ENCODE assay signal across 20 cellular contexts in the genomic region with DNA sequence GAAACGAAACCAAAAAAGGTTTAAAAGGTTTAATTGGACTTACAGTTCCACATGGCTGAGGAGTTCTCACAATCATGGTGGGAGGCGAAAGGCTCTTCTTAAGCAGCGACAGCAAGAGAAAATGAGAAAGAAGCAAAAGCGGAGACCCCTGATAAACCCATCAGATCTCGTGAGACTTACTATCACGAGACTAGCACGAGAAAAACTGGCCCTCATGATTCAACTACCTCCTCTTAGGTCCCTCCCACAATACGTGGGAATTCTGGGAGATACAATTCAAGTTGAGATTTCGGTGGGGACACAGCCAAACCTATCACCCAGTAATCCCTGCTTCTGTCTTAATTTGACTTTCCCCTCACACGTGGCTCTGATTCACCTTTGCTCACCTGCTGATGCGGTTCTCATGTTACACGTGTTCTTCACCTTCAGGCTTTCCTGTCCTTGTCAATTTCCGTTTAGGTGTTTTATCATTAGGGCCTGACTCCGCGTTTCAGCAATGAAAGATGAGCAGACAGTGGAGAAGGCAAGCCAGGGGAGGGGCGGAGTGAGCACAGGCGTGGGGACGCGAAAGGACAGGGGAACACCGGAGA. TPM values are rescaled to one million over a fixed set of nuclear protein-coding genes. Genes with fewer than 3 reads are reported as not detected.
DNase-seq lines count a peak whose midpoint lies in the region; ATAC-seq and TF ChIP-seq lines count a peak whose summit lies in the region.
"Had no signal": no experiment of that assay in that cellular context is flagged by ENCODE, and none has a peak within 500 bp of the region (broad histone marks: within the 10 kb centered on the region; RNA-seq: fewer than 3 reads in every experiment).

No MANE protein-coding gene starts in this region.

- H2BK120ac ChIP-seq in IMR-90 (ENCODE audit: low read depth, low read length): no peak overlapping the region

- no peak for TF ChIP-seq POLR2A in IMR-90 (IDR thresholded peaks at IDR 0.05; ENCODE audit: low read depth, low read length)

- H3K4ac ChIP-seq in IMR-90 (ENCODE audit: low read depth, low read length): no peak overlapping the region

- TF ChIP-seq CTCF in IMR-90 (conservative IDR thresholded peaks at IDR 0.05; ENCODE audit: low read depth, low read length) (no peak), endothelial cell (IDR thresholded peaks at IDR 0.05; ENCODE audit: unreplicated experiment) (no peak)

- in situ Hi-C loops in IMR-90 (cut with MboI; ENCODE audit: low sequenced_read_pairs): no loop called here

- no peaks in the 10 kb centered on the region for H3K27me3 ChIP-seq in IMR-90 (ENCODE audit: control insufficient read depth, insufficient read depth, low read length)

- no peaks in the 10 kb centered on the region for H4K20me1 ChIP-seq in IMR-90 (ENCODE audit: insufficient read depth, low read length)

- H3K56ac ChIP-seq in IMR-90 (ENCODE audit: extremely low read depth, insufficient read depth, low read length): no peak overlapping the region

- peak overlapping the region; percentile 73; the same call in 1 of the 2 replicates for H2AK5ac ChIP-seq in IMR-90 (ENCODE audit: low read depth, low read length)

- no peak overlapping the region for H4K5ac ChIP-seq in IMR-90 (ENCODE audit: low read depth, low read length)

- H3K79me1 ChIP-seq in IMR-90 (ENCODE audit: low read depth in 1 of 2, low read length in 2 of 2): peaks cover 0 to 12% of the 10 kb centered on the region in 2 experiments; a peak in 3 of 4 replicates

- H3K27ac Mint-ChIP-seq in endothelial cell (ENCODE audit: unreplicated experiment): no peak overlapping the region
- H3K27ac Mint-ChIP-seq: GM23338, T-cell had no signal

- H3K4me3 Mint-ChIP-seq in endothelial cell (ENCODE audit: unreplicated experiment): peak overlapping the region; percentile 79
- H3K4me3 Mint-ChIP-seq: GM23338, T-cell had no signal

- peaks cover 6% of the 10 kb centered on the region for H3K4me1 ChIP-seq in IMR-90 (ENCODE audit: control insufficient read depth, insufficient read depth, low read length)

- H2AFZ ChIP-seq in IMR-90 (replicated peaks; ENCODE audit: low read length, poor library complexity): no peak overlapping the region
- H2AFZ ChIP-seq: GM23338 had no signal

- DNase-seq in CMK (ENCODE audit: low read depth) (peak; percentile 33), IMR-90 (no peak), RPMI7951 (ENCODE audit: low read depth) (peak; percentile 41), endothelial cell (ENCODE audit: low spot score) (no peak), cortex of kidney (lab: John Stamatoyannopoulos, UW) (no peak)
- no peak for DNase-seq in activated effector memory CD4-positive, alpha-beta T cell treated with Interleukin-2 at 50 U/mL for 16 hours
- DNase-seq: COR-L47, NCI-H1048, NCI-H146, NCI-H446, NCI-H69, PC-3, Right ventricle myocardium superior, SK-N-SH, T-cell had no signal

- H3K36me3 Mint-ChIP-seq in endothelial cell (ENCODE audit: low read depth, unreplicated experiment): peaks cover 50% of the 10 kb centered on the region

- H3K18ac ChIP-seq in IMR-90 (ENCODE audit: low read depth, low read length): no peak overlapping the region

- no peaks in the 10 kb centered on the region for H3K9me3 ChIP-seq in IMR-90 (ENCODE audit: control insufficient read depth, insufficient read depth, low read length)

- WGBS in IMR-90 (ENCODE audit: extremely low coverage in 2 of 2, insufficient read length in 1 of 2), 2 experiments: 95% methylated on average over 6 of the region's 20 CpGs; no CpG with 5 or more reads in 1 of the 2 experiments

- H3K9me3 Mint-ChIP-seq in endothelial cell (ENCODE audit: unreplicated experiment): peaks cover 4% of the 10 kb centered on the region

- POLR2A ChIA-PET in IMR-90 (lab: Charles Lee; ENCODE audit: unreplicated experiment): no interaction called here

- H3K36me3 ChIP-seq in IMR-90 (ENCODE audit: control insufficient read depth, insufficient read depth, low read length): peaks cover 1% of the 10 kb centered on the region

- no peak overlapping the region for H3K14ac ChIP-seq in IMR-90 (replicated peaks; ENCODE audit: low read depth, low read length)

- no peak overlapping the region for H2AK9ac ChIP-seq in IMR-90 (replicated peaks; ENCODE audit: low read depth, low read length, poor library complexity)

- dilution Hi-C loops in IMR-90 (cut with HindIII; ENCODE audit: low sequenced_read_pairs, unreplicated experiment): no loop called here

- H3K27ac ChIP-seq in IMR-90 (ENCODE audit: insufficient read depth, low read length): no peak overlapping the region
- H3K27ac ChIP-seq: C4-2B, HL-60 had no signal

- BruUV-seq in IMR-90 (replicated peaks; lab: Mats Ljungman, UMichigan): no TSS peak

- no peaks in the 10 kb centered on the region for H3K4me1 Mint-ChIP-seq in endothelial cell (ENCODE audit: unreplicated experiment)
- H3K4me1 Mint-ChIP-seq: GM23338 had no signal

- intact Hi-C loops in IMR-90 (cut with micrococcal nuclease): no loop called here

- no peak overlapping the region for H3K4me2 ChIP-seq in IMR-90 (ENCODE audit: low read depth, low read length)
- H3K4me2 ChIP-seq: GM23338, SK-N-SH had no signal

- peak overlapping the region; percentile 17; the same call in 1 of the 3 replicates for H2BK15ac ChIP-seq in IMR-90 (ENCODE audit: low read depth, low read length)

- H2BK20ac ChIP-seq in IMR-90 (ENCODE audit: low read depth, low read length): no peak overlapping the region

- H3K23ac ChIP-seq in IMR-90 (ENCODE audit: low read depth, low read length): no peak overlapping the region

- no peak overlapping the region for H4K8ac ChIP-seq in IMR-90 (ENCODE audit: low read depth in 2 of 2, low read length in 2 of 2)

- H3K9me1 ChIP-seq in IMR-90 (ENCODE audit: insufficient read depth, low read length): peaks cover 16% of the 10 kb centered on the region; the same call in 1 of the 2 replicates

- no peak overlapping the region for H3K4me3 ChIP-seq in IMR-90 (ENCODE audit: insufficient read depth, low read depth, low read length)
- H3K4me3 ChIP-seq: GM23338 had no signal

- H3K9ac ChIP-seq in IMR-90 (ENCODE audit: low read depth, low read length): no peak overlapping the region
- H3K9ac ChIP-seq: SK-N-SH had no signal

- ATAC-seq in IMR-90 (ENCODE audit: low read depth) (no peak), GM19455 (IDR thresholded peaks at IDR 0.05; ENCODE audit: unreplicated experiment) (no peak)
- ATAC-seq: GM23338, HCT116, PC-3, T-cell had no signal

- 0 out of 2 replicates have a peak overlapping the region, but pooled peaks have one; percentile 12 for H4K91ac ChIP-seq in IMR-90 (ENCODE audit: insufficient read depth, low read depth, low read length)

- TF ChIP-seq RAD21 in IMR-90 (IDR thresholded peaks at IDR 0.05; ENCODE audit: low read length): no peak

- no peaks in the 10 kb centered on the region for H3K27me3 Mint-ChIP-seq in endothelial cell (ENCODE audit: unreplicated experiment)
- H3K27me3 Mint-ChIP-seq: T-cell had no signal

- CTCF ChIA-PET in IMR-90 (lab: Yijun Ruan, JAX): no interaction called here

- H2BK5ac ChIP-seq in IMR-90 (ENCODE audit: low read depth, low read length, poor library complexity, severe bottlenecking): no peak overlapping the region

TF ChIP-seq in IMR-90, 13 proteins besides CTCF, POLR2A, EP300 and RAD21:
- TF ChIP-seq RCOR1 (IDR thresholded peaks at IDR 0.05; ENCODE audit: insufficient replicate concordance, low read length) (no peak), BHLHE40 (IDR thresholded peaks at IDR 0.05; ENCODE audit: low read depth, low read length) (no peak), CHD1 (IDR thresholded peaks at IDR 0.05; ENCODE audit: low read depth, low read length) (no peak), SMC3 (IDR thresholded peaks at IDR 0.05; ENCODE audit: low read depth, low read length) (no peak), NFE2L2 (IDR thresholded peaks at IDR 0.05; ENCODE audit: low read depth, low read length) (no peak), FOS (IDR thresholded peaks at IDR 0.05; ENCODE audit: low read depth, low read length) (no peak), MAZ (IDR thresholded peaks at IDR 0.05; ENCODE audit: borderline replicate concordance, low read depth, low read length) (no peak), RFX5 (IDR thresholded peaks at IDR 0.05; ENCODE audit: low read depth, low read length) (no peak), MXI1 (IDR thresholded peaks at IDR 0.05; ENCODE audit: borderline replicate concordance, low read depth, low read length) (no peak), CEBPB (IDR thresholded peaks at IDR 0.05; ENCODE audit: low read depth, low read length) (no peak), MAFK (IDR thresholded peaks at IDR 0.05; ENCODE audit: low read depth, low read length) (no peak)
- TF ChIP-seq, protein P1, sequence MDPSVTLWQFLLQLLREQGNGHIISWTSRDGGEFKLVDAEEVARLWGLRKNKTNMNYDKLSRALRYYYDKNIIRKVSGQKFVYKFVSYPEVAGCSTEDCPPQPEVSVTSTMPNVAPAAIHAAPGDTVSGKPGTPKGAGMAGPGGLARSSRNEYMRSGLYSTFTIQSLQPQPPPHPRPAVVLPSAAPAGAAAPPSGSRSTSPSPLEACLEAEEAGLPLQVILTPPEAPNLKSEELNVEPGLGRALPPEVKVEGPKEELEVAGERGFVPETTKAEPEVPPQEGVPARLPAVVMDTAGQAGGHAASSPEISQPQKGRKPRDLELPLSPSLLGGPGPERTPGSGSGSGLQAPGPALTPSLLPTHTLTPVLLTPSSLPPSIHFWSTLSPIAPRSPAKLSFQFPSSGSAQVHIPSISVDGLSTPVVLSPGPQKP (IDR thresholded peaks at IDR 0.05; ENCODE audit: borderline replicate concordance, low read depth, low read length): no peak
- TF ChIP-seq, protein P2, sequence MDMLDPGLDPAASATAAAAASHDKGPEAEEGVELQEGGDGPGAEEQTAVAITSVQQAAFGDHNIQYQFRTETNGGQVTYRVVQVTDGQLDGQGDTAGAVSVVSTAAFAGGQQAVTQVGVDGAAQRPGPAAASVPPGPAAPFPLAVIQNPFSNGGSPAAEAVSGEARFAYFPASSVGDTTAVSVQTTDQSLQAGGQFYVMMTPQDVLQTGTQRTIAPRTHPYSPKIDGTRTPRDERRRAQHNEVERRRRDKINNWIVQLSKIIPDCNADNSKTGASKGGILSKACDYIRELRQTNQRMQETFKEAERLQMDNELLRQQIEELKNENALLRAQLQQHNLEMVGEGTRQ (IDR thresholded peaks at IDR 0.05; ENCODE audit: low read depth, low read length): no peak
TF ChIP-seq in IMR-90: peak in this region for 0.

RNA-seq across cellular contexts. Expression of a gene that starts 57.1 kb away (rescaled TPM):
- total RNA-seq in IMR-90 (2012; rRNA removed) (3.6 and 3.8 TPM in 2 replicates), endothelial cell (ENCODE audit: unreplicated experiment) (25.2 TPM)
- polyA plus RNA-seq in IMR-90 (2012; rRNA removed): 3.6 and 3.8 TPM in 2 replicates
- polyA plus RNA-seq in IMR-90 (2012; cell fraction: cytosol; rRNA removed): 1.5 and 2.0 TPM in 2 replicates
- polyA plus RNA-seq in IMR-90 (2012; cell fraction: nucleus; rRNA removed; ENCODE audit: low replicate concordance): 6.2 and 14.0 TPM in 2 replicates
- 15.5 and 16.2 TPM in 2 replicates for total RNA-seq in RPMI7951 (2014; rRNA removed; shearing (Covaris generic))

Comparison
In these comparisons a context has a peak if more than half of its experiments do, and no peak if none do; other contexts are left out.
1. DNase-seq: peak in CMK (single experiment) and RPMI7951 (single experiment); none in IMR-90 (single experiment), endothelial cell (single experiment), activated effector memory CD4-positive, alpha-beta T cell treated with Interleukin-2 at 50 U/mL for 16 hours (single experiment) and cortex of kidney (single experiment).